In the genomic region with DNA sequence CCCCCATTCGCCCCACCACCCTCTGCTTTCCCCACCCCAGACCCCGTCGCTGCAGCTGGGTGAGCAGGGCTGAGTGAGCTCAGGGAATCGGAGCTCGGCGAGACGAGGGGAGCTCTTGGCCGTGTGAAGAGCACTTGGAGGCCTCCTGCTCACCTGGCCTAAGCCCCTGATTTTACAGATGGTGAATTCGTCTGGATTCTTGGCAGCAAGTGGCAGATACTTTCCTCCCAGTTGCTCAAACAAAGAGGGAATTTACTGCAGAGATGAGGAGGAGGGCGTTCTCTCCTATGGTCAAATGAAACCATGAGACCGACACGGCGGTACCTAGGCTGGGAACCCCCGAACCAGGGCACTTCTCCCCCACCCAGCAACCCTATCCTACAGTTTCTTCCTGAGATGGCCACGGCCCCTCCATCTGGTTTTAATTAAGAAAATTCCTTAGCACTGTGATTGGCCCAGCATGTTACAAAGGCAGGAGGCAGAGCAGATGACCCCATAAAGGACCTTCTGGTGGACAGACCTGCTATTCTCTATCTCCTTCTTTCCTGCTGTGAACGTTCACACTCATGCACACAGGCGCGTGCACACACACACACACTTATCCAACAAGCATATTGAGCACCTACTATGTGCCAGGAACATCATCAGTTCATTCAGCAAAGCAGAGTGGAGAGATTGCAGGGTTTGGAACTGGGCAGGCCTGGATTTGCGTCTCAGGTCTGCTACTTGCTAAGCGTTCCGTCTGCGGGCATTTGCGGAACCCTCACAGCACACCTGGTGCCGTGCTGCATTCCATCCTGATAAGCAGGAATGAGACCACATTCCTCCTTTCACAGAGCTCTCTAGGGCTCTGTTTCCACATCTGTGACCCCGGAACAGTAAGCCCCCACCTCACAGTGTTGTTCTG, we compare ENCODE assay signal across 11 cellular contexts.
DNase-seq lines count a peak whose midpoint lies in the region; FAIRE-seq and TF ChIP-seq lines count a peak whose summit lies in the region.
"Had no signal": no experiment of that assay in that cellular context is flagged by ENCODE, and none has a peak within 500 bp of the region (broad histone marks: within the 10 kb centered on the region; RNA-seq: fewer than 3 reads in every experiment).

No MANE protein-coding gene starts in this region.

- no peaks in the 10 kb centered on the region for H3K27me3 ChIP-seq in smooth muscle cell (ENCODE audit: low read depth)

- H3K4me1 Mint-ChIP-seq in HFFc6 (ENCODE audit: low read depth) = peaks cover 23% of the 10 kb centered on the region
- no peaks in the 10 kb centered on the region for H3K4me1 Mint-ChIP-seq in activated naive CD8-positive, alpha-beta T cell treated with anti-CD3 and anti-CD28 coated beads for 36 hours

- H4K20me1 ChIP-seq in smooth muscle cell (ENCODE audit: low read depth) = no peaks in the 10 kb centered on the region

- no peak overlapping the region for H3K27ac Mint-ChIP-seq in HFFc6
- H3K27ac Mint-ChIP-seq in activated naive CD8-positive, alpha-beta T cell treated with anti-CD3 and anti-CD28 coated beads for 36 hours = no peak overlapping the region

- peaks cover 10% of the 10 kb centered on the region for H3K4me1 ChIP-seq in smooth muscle cell (ENCODE audit: low read depth)

- H3K4me2 ChIP-seq in smooth muscle cell = peak overlapping the region; percentile 40

- WGBS in smooth muscle cell (ENCODE audit: low lambda C conversion rate) = 65% methylated on average over 25 of the region's 25 CpGs

- no peaks in the 10 kb centered on the region for H3K9me3 Mint-ChIP-seq in HFFc6
- H3K9me3 Mint-ChIP-seq in activated naive CD8-positive, alpha-beta T cell treated with anti-CD3 and anti-CD28 coated beads for 36 hours = no peaks in the 10 kb centered on the region
- H3K9me3 Mint-ChIP-seq: activated T-cell treated with anti-CD3 and anti-CD28 coated beads, Interleukin-2, amount 50 U/mL, for 4 hours had no signal

- peak overlapping the region; percentile 76 for H3K27ac ChIP-seq in smooth muscle cell (ENCODE audit: low read depth)
- H3K27ac ChIP-seq: epithelial cell of prostate had no signal

- H3K27me3 Mint-ChIP-seq in HFFc6 (ENCODE audit: insufficient read depth) = no peaks in the 10 kb centered on the region; the same call in none of the 2 replicates
- H3K27me3 Mint-ChIP-seq in activated naive CD8-positive, alpha-beta T cell treated with anti-CD3 and anti-CD28 coated beads for 36 hours = no peaks in the 10 kb centered on the region

- DNase-seq in HFFc6 (peak; percentile 19), astrocyte of the hippocampus (ENCODE audit: low read depth, low spot score) (peak; percentile 26), iPS DF 4.7 (ENCODE audit: extremely low read depth, low spot score) (peak; percentile 9), smooth muscle cell (lab: John Stamatoyannopoulos, UW; ENCODE audit: unreplicated experiment) (no peak), RCC 7860 (ENCODE audit: low spot score) (no peak), LoVo (ENCODE audit: low spot score) (no peak), HPDE6-E6E7 (ENCODE audit: extremely low spot score) (no peak)
- DNase-seq in activated naive CD8-positive, alpha-beta T cell treated with anti-CD3 and anti-CD28 coated beads for 36 hours = no peak
- DNase-seq: activated T-cell treated with anti-CD3 and anti-CD28 coated beads, Interleukin-2, amount 50 U/mL, for 4 hours; NCI-H2081 had no signal

- H3F3A ChIP-seq in smooth muscle cell (ENCODE audit: low read depth) = peaks cover 11% of the 10 kb centered on the region

- H3K4me3 ChIP-seq in smooth muscle cell = no peak overlapping the region

- peak overlapping the region; percentile 31 for H3K9ac ChIP-seq in smooth muscle cell (ENCODE audit: low read depth)

- no peaks in the 10 kb centered on the region for H3K36me3 ChIP-seq in smooth muscle cell (ENCODE audit: low read depth)

- no peaks in the 10 kb centered on the region for H3K9me3 ChIP-seq in smooth muscle cell (replicated peaks; ENCODE audit: low read depth)

- H3K79me2 ChIP-seq in smooth muscle cell (ENCODE audit: low read depth) = no peaks in the 10 kb centered on the region

- no peak for FAIRE-seq in RCC 7860 (lab: Jason Lieb, UNC)

- H2AFZ ChIP-seq in smooth muscle cell (ENCODE audit: low read depth) = no peak overlapping the region

- no peak overlapping the region for H3K4me3 Mint-ChIP-seq in HFFc6
- no peak overlapping the region for H3K4me3 Mint-ChIP-seq in activated naive CD8-positive, alpha-beta T cell treated with anti-CD3 and anti-CD28 coated beads for 36 hours
- H3K4me3 Mint-ChIP-seq: activated T-cell treated with anti-CD3 and anti-CD28 coated beads, Interleukin-2, amount 50 U/mL, for 4 hours had no signal

- H3K36me3 Mint-ChIP-seq in HFFc6 (ENCODE audit: low read depth) = no peaks in the 10 kb centered on the region
- H3K36me3 Mint-ChIP-seq in activated naive CD8-positive, alpha-beta T cell treated with anti-CD3 and anti-CD28 coated beads for 36 hours = no peaks in the 10 kb centered on the region

- TF ChIP-seq CTCF in HFFc6 (IDR thresholded peaks at IDR 0.05) (no peak), smooth muscle cell (IDR thresholded peaks at IDR 0.05; ENCODE audit: borderline replicate concordance, insufficient read depth, poor library complexity, severe bottlenecking) (no peak)

Comparison
In these comparisons a context has a peak if more than half of its experiments do, and no peak if none do; other contexts are left out.
1. DNase-seq: peak in HFFc6 (single experiment), astrocyte of the hippocampus (single experiment) and iPS DF 4.7 (single experiment); none in smooth muscle cell (single experiment), activated naive CD8-positive, alpha-beta T cell treated with anti-CD3 and anti-CD28 coated beads for 36 hours (single experiment), RCC 7860 (single experiment), LoVo (single experiment) and HPDE6-E6E7 (single experiment).